14 cellular contexts compared by ENCODE assay signal in genomic region chr13:100330662-100331061, GRCh38.
"Had no signal": no experiment of that assay in that cellular context is flagged by ENCODE, and none has a peak within 500 bp of the region (broad histone marks: within the 10 kb centered on the region; RNA-seq: fewer than 3 reads in every experiment).

No MANE protein-coding gene starts in this region.

- H3K9me3 ChIP-seq: esophagus muscularis mucosa, lower lobe of right lung had no signal

- H3K4me1 ChIP-seq: esophagus muscularis mucosa, lower lobe of right lung, psoas muscle, spleen had no signal

- H3K4me3 ChIP-seq: coronary artery, esophagus muscularis mucosa, lower lobe of right lung, psoas muscle, spleen had no signal

- DNase-seq: activated CD4-positive, alpha-beta memory T cell treated with anti-CD3 and anti-CD28 coated beads for 36 hours; activated CD8-positive, alpha-beta memory T cell treated with anti-CD3 and anti-CD28 coated beads, Interleukin-2, amount 10 ng/mL, durations not matched to agents 7 days and 5 days; activated naive CD4-positive, alpha-beta T cell treated with anti-CD3 and anti-CD28 coated beads, Interleukin-2, amount 10 ng/mL, durations not matched to agents 7 days and 5 days; activated T-cell treated with anti-CD3 and anti-CD28 coated beads, Interleukin-2, amount 50 U/mL, for 1 hour; central memory CD4-positive, alpha-beta T cell; immature natural killer cell; left colon; lower lobe of right lung; psoas muscle; spleen; stimulated activated naive CD8-positive, alpha-beta T cell treated with anti-CD3 and anti-CD28 coated beads, Interleukin-15, amount 100 ng/mL, for 72 hours had no signal

- H3K27ac ChIP-seq: coronary artery, esophagus muscularis mucosa, lower lobe of right lung, psoas muscle, spleen, VCaP had no signal

- H3K27me3 ChIP-seq: esophagus muscularis mucosa, spleen had no signal
